ENCODE assay signal across 1 cellular context in the genomic region with DNA sequence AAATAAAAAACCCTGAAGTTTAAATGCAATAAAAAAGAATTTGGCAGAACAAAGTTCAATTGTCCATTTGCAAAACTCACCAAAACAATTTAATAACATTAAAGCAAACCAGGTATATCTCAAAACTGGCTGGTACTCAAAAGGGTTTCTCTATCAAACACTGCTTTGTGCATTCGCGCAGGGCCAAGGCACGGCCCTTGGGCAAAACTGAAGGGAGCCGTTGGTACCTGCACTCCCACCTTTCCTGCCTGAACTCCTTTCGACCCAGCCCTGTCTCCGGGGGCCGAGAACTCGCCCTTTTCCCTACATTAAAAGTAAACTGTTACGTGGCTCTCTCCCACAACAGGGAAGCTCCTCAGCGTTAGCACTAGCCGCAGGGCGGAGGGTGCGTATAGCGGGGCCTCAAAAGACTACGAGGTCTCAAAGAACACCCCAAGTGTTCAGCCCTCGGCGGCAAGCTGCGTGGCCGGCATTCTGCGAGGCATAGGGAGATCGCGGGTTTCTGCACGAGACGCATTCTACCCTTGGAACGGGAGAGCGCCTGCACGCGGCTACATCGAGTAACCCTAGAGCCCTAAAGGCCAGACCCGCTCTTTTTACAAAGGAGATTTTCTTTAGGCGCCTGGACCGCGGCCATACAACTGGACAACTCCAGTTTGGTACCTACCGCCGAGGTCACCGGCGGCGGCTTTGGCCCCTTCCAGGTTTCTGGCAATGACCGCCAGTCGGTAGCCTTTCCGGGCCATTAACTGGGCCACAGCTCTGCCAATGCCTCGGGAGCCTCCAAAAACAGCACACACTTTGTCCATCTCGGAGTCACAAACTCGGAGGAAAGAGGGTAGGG.
TF ChIP-seq lines count a peak whose summit lies in the region.

No MANE protein-coding gene starts in this region.

TF ChIP-seq in HepG2, 621 proteins besides CTCF, POLR2A, EP300 and RAD21 (continued from another document and continues in another):
- TF ChIP-seq ZNF572 (CRISPR knock-in tag; IDR thresholded peaks at IDR 0.05) = peak; percentile 9; the same call in 1 of the 2 replicates
- TF ChIP-seq HNRNPH1 (optimal IDR thresholded peaks at IDR 0.05; ENCODE audit: low read depth, low read length) = no peak
- TF ChIP-seq ZNF431 (CRISPR knock-in tag; IDR thresholded peaks at IDR 0.05; ENCODE audit: borderline replicate concordance, low read depth) = no peak
- TF ChIP-seq, protein P1, sequence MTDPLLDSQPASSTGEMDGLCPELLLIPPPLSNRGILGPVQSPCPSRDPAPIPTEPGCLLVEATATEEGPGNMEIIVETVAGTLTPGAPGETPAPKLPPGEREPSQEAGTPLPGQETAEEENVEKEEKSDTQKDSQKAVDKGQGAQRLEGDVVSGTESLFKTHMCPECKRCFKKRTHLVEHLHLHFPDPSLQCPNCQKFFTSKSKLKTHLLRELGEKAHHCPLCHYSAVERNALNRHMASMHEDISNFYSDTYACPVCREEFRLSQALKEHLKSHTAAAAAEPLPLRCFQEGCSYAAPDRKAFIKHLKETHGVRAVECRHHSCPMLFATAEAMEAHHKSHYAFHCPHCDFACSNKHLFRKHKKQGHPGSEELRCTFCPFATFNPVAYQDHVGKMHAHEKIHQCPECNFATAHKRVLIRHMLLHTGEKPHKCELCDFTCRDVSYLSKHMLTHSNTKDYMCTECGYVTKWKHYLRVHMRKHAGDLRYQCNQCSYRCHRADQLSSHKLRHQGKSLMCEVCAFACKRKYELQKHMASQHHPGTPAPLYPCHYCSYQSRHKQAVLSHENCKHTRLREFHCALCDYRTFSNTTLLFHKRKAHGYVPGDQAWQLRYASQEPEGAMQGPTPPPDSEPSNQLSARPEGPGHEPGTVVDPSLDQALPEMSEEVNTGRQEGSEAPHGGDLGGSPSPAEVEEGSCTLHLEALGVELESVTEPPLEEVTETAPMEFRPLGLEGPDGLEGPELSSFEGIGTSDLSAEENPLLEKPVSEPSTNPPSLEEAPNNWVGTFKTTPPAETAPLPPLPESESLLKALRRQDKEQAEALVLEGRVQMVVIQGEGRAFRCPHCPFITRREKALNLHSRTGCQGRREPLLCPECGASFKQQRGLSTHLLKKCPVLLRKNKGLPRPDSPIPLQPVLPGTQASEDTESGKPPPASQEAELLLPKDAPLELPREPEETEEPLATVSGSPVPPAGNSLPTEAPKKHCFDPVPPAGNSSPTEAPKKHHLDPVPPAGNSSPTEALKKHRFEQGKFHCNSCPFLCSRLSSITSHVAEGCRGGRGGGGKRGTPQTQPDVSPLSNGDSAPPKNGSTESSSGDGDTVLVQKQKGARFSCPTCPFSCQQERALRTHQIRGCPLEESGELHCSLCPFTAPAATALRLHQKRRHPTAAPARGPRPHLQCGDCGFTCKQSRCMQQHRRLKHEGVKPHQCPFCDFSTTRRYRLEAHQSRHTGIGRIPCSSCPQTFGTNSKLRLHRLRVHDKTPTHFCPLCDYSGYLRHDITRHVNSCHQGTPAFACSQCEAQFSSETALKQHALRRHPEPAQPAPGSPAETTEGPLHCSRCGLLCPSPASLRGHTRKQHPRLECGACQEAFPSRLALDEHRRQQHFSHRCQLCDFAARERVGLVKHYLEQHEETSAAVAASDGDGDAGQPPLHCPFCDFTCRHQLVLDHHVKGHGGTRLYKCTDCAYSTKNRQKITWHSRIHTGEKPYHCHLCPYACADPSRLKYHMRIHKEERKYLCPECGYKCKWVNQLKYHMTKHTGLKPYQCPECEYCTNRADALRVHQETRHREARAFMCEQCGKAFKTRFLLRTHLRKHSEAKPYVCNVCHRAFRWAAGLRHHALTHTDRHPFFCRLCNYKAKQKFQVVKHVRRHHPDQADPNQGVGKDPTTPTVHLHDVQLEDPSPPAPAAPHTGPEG (CRISPR knock-in tag; IDR thresholded peaks at IDR 0.05) = peak; percentile 30; the same call in 1 of the 2 replicates
- TF ChIP-seq XBP1 (CRISPR knock-in tag; IDR thresholded peaks at IDR 0.05) = peak; percentile 49; the same call in 1 of the 2 replicates
- TF ChIP-seq, protein P2, sequence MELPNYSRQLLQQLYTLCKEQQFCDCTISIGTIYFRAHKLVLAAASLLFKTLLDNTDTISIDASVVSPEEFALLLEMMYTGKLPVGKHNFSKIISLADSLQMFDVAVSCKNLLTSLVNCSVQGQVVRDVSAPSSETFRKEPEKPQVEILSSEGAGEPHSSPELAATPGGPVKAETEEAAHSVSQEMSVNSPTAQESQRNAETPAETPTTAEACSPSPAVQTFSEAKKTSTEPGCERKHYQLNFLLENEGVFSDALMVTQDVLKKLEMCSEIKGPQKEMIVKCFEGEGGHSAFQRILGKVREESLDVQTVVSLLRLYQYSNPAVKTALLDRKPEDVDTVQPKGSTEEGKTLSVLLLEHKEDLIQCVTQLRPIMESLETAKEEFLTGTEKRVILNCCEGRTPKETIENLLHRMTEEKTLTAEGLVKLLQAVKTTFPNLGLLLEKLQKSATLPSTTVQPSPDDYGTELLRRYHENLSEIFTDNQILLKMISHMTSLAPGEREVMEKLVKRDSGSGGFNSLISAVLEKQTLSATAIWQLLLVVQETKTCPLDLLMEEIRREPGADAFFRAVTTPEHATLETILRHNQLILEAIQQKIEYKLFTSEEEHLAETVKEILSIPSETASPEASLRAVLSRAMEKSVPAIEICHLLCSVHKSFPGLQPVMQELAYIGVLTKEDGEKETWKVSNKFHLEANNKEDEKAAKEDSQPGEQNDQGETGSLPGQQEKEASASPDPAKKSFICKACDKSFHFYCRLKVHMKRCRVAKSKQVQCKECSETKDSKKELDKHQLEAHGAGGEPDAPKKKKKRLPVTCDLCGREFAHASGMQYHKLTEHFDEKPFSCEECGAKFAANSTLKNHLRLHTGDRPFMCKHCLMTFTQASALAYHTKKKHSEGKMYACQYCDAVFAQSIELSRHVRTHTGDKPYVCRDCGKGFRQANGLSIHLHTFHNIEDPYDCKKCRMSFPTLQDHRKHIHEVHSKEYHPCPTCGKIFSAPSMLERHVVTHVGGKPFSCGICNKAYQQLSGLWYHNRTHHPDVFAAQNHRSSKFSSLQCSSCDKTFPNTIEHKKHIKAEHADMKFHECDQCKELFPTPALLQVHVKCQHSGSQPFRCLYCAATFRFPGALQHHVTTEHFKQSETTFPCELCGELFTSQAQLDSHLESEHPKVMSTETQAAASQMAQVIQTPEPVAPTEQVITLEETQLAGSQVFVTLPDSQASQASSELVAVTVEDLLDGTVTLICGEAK (IDR thresholded peaks at IDR 0.05) = no peak
- TF ChIP-seq, protein P2 (CRISPR knock-in tag; IDR thresholded peaks at IDR 0.05) = peak; percentile 38; the same call in 1 of the 2 replicates
- TF ChIP-seq HOXA7 (CRISPR knock-in tag; IDR thresholded peaks at IDR 0.05) = no peak
- peak; percentile 67; the same call in 1 of the 2 replicates for TF ChIP-seq ZNF232 (CRISPR knock-in tag; IDR thresholded peaks at IDR 0.05; ENCODE audit: borderline replicate concordance)
- TF ChIP-seq, protein P3, sequence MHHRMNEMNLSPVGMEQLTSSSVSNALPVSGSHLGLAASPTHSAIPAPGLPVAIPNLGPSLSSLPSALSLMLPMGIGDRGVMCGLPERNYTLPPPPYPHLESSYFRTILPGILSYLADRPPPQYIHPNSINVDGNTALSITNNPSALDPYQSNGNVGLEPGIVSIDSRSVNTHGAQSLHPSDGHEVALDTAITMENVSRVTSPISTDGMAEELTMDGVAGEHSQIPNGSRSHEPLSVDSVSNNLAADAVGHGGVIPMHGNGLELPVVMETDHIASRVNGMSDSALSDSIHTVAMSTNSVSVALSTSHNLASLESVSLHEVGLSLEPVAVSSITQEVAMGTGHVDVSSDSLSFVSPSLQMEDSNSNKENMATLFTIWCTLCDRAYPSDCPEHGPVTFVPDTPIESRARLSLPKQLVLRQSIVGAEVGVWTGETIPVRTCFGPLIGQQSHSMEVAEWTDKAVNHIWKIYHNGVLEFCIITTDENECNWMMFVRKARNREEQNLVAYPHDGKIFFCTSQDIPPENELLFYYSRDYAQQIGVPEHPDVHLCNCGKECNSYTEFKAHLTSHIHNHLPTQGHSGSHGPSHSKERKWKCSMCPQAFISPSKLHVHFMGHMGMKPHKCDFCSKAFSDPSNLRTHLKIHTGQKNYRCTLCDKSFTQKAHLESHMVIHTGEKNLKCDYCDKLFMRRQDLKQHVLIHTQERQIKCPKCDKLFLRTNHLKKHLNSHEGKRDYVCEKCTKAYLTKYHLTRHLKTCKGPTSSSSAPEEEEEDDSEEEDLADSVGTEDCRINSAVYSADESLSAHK (CRISPR knock-in tag; IDR thresholded peaks at IDR 0.05; ENCODE audit: borderline replicate concordance) = 0 out of 2 replicates have a peak, but pooled peaks have one; percentile 51
- no peak for TF ChIP-seq NBN (conservative IDR thresholded peaks at IDR 0.05)
- TF ChIP-seq PAWR (CRISPR knock-in tag; IDR thresholded peaks at IDR 0.05; ENCODE audit: borderline replicate concordance) = no peak
- peak; percentile 26; the same call in 1 of the 2 replicates for TF ChIP-seq KDM5A (IDR thresholded peaks at IDR 0.05; ENCODE audit: borderline replicate concordance, low read length)
- TF ChIP-seq RARA (CRISPR knock-in tag; IDR thresholded peaks at IDR 0.05) = peak; percentile 72
- TF ChIP-seq SYNCRIP (IDR thresholded peaks at IDR 0.05; ENCODE audit: insufficient read depth, low read depth, low read length) = no peak
- TF ChIP-seq ZNF891 (CRISPR knock-in tag; IDR thresholded peaks at IDR 0.05) = peak; percentile 78; the same call in 1 of the 2 replicates
- 0 out of 2 replicates have a peak, but pooled peaks have one; percentile 32 for TF ChIP-seq AHR (CRISPR knock-in tag; IDR thresholded peaks at IDR 0.05)
- TF ChIP-seq, protein P4, sequence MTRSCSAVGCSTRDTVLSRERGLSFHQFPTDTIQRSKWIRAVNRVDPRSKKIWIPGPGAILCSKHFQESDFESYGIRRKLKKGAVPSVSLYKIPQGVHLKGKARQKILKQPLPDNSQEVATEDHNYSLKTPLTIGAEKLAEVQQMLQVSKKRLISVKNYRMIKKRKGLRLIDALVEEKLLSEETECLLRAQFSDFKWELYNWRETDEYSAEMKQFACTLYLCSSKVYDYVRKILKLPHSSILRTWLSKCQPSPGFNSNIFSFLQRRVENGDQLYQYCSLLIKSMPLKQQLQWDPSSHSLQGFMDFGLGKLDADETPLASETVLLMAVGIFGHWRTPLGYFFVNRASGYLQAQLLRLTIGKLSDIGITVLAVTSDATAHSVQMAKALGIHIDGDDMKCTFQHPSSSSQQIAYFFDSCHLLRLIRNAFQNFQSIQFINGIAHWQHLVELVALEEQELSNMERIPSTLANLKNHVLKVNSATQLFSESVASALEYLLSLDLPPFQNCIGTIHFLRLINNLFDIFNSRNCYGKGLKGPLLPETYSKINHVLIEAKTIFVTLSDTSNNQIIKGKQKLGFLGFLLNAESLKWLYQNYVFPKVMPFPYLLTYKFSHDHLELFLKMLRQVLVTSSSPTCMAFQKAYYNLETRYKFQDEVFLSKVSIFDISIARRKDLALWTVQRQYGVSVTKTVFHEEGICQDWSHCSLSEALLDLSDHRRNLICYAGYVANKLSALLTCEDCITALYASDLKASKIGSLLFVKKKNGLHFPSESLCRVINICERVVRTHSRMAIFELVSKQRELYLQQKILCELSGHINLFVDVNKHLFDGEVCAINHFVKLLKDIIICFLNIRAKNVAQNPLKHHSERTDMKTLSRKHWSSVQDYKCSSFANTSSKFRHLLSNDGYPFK (CRISPR knock-in tag; IDR thresholded peaks at IDR 0.05; ENCODE audit: borderline replicate concordance) = peak; percentile 42
- TF ChIP-seq KLF15 (CRISPR knock-in tag; IDR thresholded peaks at IDR 0.05; ENCODE audit: borderline replicate concordance) = 0 out of 2 replicates have a peak, but pooled peaks have one; percentile 31
- no peak for TF ChIP-seq JARID2 (CRISPR knock-in tag; IDR thresholded peaks at IDR 0.05; ENCODE audit: insufficient replicate concordance)
- no peak for TF ChIP-seq NCOR1 (IDR thresholded peaks at IDR 0.05; ENCODE audit: borderline replicate concordance, low read length)
- TF ChIP-seq ZNF138 (CRISPR knock-in tag; IDR thresholded peaks at IDR 0.05; ENCODE audit: low read depth) = peak; percentile 29; the same call in 1 of the 2 replicates
- peak; percentile 37 for TF ChIP-seq PTBP1 (IDR thresholded peaks at IDR 0.05; ENCODE audit: low read depth, low read length, poor library complexity, severe bottlenecking)
- TF ChIP-seq ZNF383 (CRISPR knock-in tag; IDR thresholded peaks at IDR 0.05; ENCODE audit: borderline replicate concordance) = 0 out of 2 replicates have a peak, but pooled peaks have one; percentile 3
- no peak for TF ChIP-seq MAFK (conservative IDR thresholded peaks at IDR 0.05 in 1 of 2, IDR thresholded peaks at IDR 0.05 in 1 of 2; ENCODE audit: low read length in 2 of 2)
- TF ChIP-seq AGO1 (IDR thresholded peaks at IDR 0.05; ENCODE audit: low read depth, low read length, poor library complexity, severe bottlenecking) = no peak
- TF ChIP-seq, protein P5, sequence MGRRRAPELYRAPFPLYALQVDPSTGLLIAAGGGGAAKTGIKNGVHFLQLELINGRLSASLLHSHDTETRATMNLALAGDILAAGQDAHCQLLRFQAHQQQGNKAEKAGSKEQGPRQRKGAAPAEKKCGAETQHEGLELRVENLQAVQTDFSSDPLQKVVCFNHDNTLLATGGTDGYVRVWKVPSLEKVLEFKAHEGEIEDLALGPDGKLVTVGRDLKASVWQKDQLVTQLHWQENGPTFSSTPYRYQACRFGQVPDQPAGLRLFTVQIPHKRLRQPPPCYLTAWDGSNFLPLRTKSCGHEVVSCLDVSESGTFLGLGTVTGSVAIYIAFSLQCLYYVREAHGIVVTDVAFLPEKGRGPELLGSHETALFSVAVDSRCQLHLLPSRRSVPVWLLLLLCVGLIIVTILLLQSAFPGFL (CRISPR knock-in tag; IDR thresholded peaks at IDR 0.05) = no peak
